Comparison of ENCODE assay signal across 1 cellular context in genomic region chr21:42671778-42672593, GRCh38.
TF ChIP-seq lines count a peak whose summit lies in the region.

No MANE protein-coding gene starts in this region.

TF ChIP-seq in GM23338, 12 proteins besides CTCF, POLR2A, EP300 and RAD21 (continued from another document):
- no peak for TF ChIP-seq REST (IDR thresholded peaks at IDR 0.05; ENCODE audit: unreplicated experiment)
- TF ChIP-seq EZH2 (IDR thresholded peaks at IDR 0.05; ENCODE audit: low read depth, unreplicated experiment) = no peak
- TF ChIP-seq ZNF331 (CRISPR knock-in tag; IDR thresholded peaks at IDR 0.05; ENCODE audit: low read depth) = no peak
- TF ChIP-seq POLR2AphosphoS5 (IDR thresholded peaks at IDR 0.05; ENCODE audit: low read depth) = no peak
- TF ChIP-seq ZNF114 (CRISPR knock-in tag; IDR thresholded peaks at IDR 0.05) = no peak
- no peak for TF ChIP-seq ETS1 (IDR thresholded peaks at IDR 0.05)
- no peak for TF ChIP-seq STAT1 (IDR thresholded peaks at IDR 0.05; ENCODE audit: unreplicated experiment)
TF ChIP-seq in GM23338: peak in this region for 0.
